8 cellular contexts compared by ENCODE assay signal in genomic region chr6:7238900-7239589, GRCh38.
DNase-seq lines count a peak whose midpoint lies in the region; ATAC-seq, FAIRE-seq and TF ChIP-seq lines count a peak whose summit lies in the region.

No MANE protein-coding gene starts in this region.

- H3K27me3 ChIP-seq in bronchial epithelial cell (ENCODE audit: control insufficient read depth, insufficient read depth, low read length), result no peaks in the 10 kb centered on the region

- ATAC-seq in HG03066 (IDR thresholded peaks at IDR 0.05; ENCODE audit: low read depth, unreplicated experiment) (peak; percentile 37), HG03025 (IDR thresholded peaks at IDR 0.05; ENCODE audit: low FRiP score, unreplicated experiment) (no peak)

- TF ChIP-seq CTCF in GM12873 (IDR thresholded peaks at IDR 0.05; ENCODE audit: insufficient read depth, low read depth, low read length, missing control alignments) (peak; percentile 80), WI38 (IDR thresholded peaks at IDR 0.05; ENCODE audit: low read depth, low read length) (peak; percentile 55), bronchial epithelial cell (IDR thresholded peaks at IDR 0.05; ENCODE audit: insufficient read depth, low read length, severe bottlenecking) (peak; percentile 76)

- H3K4me3 ChIP-seq in WI38 (ENCODE audit: low read depth, low read length), result no peak overlapping the region
- H3K4me3 ChIP-seq in bronchial epithelial cell (ENCODE audit: low read depth, low read length), result no peak overlapping the region

- FAIRE-seq in bronchial epithelial cell (lab: Jason Lieb, UNC), result no peak

- peaks cover 12% of the 10 kb centered on the region for H3K36me3 ChIP-seq in bronchial epithelial cell (ENCODE audit: control insufficient read depth, insufficient read depth, low read length)

- DNase-seq in NCI-H2196 (lab: John Stamatoyannopoulos, UW; ENCODE audit: unreplicated experiment), result peak; percentile 93
- DNase-seq in bronchial epithelial cell (ENCODE audit: low read depth), result peak; percentile 60
- peak; percentile 84 for DNase-seq in kidney tubule cell (ENCODE audit: low spot score)
- DNase-seq in stimulated activated CD4-positive, alpha-beta T cell treated with anti-CD3 and anti-CD28 coated beads, TNF-alpha, amount 100 ng/mL, for 1 hour (ENCODE audit: low read depth in 3 of 3, low spot score in 1 of 3), result peak in 2 of 3 donors; percentile 34 to 67
